Comparison of ENCODE assay signal across 22 cellular contexts in genomic region chr2:9646631-9647030, GRCh38. TPM values are rescaled to one million over a fixed set of nuclear protein-coding genes. Genes with fewer than 3 reads are reported as not detected.
DNase-seq lines count a peak whose midpoint lies in the region; ATAC-seq and TF ChIP-seq lines count a peak whose summit lies in the region.
"Had no signal": no experiment of that assay in that cellular context is flagged by ENCODE, and none has a peak within 500 bp of the region (broad histone marks: within the 10 kb centered on the region; RNA-seq: fewer than 3 reads in every experiment).

No MANE protein-coding gene starts in this region.

- peak overlapping the region in 8 of 11 experiments; percentile 11 to 91 (median 74); a peak in 15 of 22 replicates for H3K27ac ChIP-seq in BLaER1 treated with 17β-estradiol and CSF1 and Interleukin-3, amounts not matched to agents 10 nM and 100 nM
- H3K27ac ChIP-seq in Panc1 (ENCODE audit: low read length) (peak overlapping the region; percentile 45; the same call in 1 of the 2 replicates), substantia nigra (ENCODE audit: low read depth, low read length, poor library complexity, severe bottlenecking) (peak overlapping the region; percentile 3), neuronal stem cell (replicated peaks; ENCODE audit: low read length) (no peak overlapping the region)
- H3K27ac ChIP-seq: A549, C4-2B, GM23248 had no signal

- WGBS in neuronal stem cell (ENCODE audit: extremely low coverage in 2 of 2, insufficient read length in 2 of 2, insufficient replicate concordance in 1 of 2), 2 donors: no CpG with 5 or more reads among the region's 9 CpGs

- peak overlapping the region in 7 of 11 experiments; percentile 1 to 66 (median 37); a peak in 9 of 22 replicates for H3K9ac ChIP-seq in BLaER1 treated with 17β-estradiol and CSF1 and Interleukin-3, amounts not matched to agents 10 nM and 100 nM
- H3K9ac ChIP-seq in neuronal stem cell (ENCODE audit: low read depth, low read length, poor library complexity): no peak overlapping the region
- H3K9ac ChIP-seq: GM23248 had no signal

- H3K14ac ChIP-seq in neuronal stem cell (ENCODE audit: low read length): no peak overlapping the region

- no peak overlapping the region for H2BK120ac ChIP-seq in neuronal stem cell (ENCODE audit: low read depth, low read length)

- no peaks in the 10 kb centered on the region for H4K20me1 ChIP-seq in BLaER1 treated with 17β-estradiol and CSF1 and Interleukin-3, amounts not matched to agents 10 nM and 100 nM

- no peak overlapping the region for H2AK5ac ChIP-seq in neuronal stem cell (ENCODE audit: low read depth, low read length)

- H2AFZ ChIP-seq in neuronal stem cell (ENCODE audit: low read length): no peak overlapping the region
- H2AFZ ChIP-seq: GM23248 had no signal

- no peak for TF ChIP-seq CTCF in Panc1 (IDR thresholded peaks at IDR 0.05)

- H3K79me1 ChIP-seq in neuronal stem cell (ENCODE audit: low read depth, low read length): no peaks in the 10 kb centered on the region

- H3K4ac ChIP-seq in neuronal stem cell (ENCODE audit: low read length): no peak overlapping the region

- no peak overlapping the region for H2BK5ac ChIP-seq in neuronal stem cell (ENCODE audit: low read length)

- intact Hi-C loops in Panc1 (cut with micrococcal nuclease; ENCODE audit: unreplicated experiment): no loop called here

- no peak overlapping the region for H2BK12ac ChIP-seq in neuronal stem cell (ENCODE audit: low read length)

- no peaks in the 10 kb centered on the region for H3K27me3 ChIP-seq in BLaER1 treated with 17β-estradiol and CSF1 and Interleukin-3, amounts not matched to agents 10 nM and 100 nM
- H3K27me3 ChIP-seq in Panc1 (ENCODE audit: control insufficient read depth, insufficient read depth, low read length): no peaks in the 10 kb centered on the region
- H3K27me3 ChIP-seq in neuronal stem cell (ENCODE audit: control insufficient read depth in 3 of 3, insufficient read depth in 3 of 3, low read depth in 1 of 3, low read length in 3 of 3): peaks cover 0 to 41% (median 0%) of the 10 kb centered on the region in 3 experiments
- H3K27me3 ChIP-seq: BE2C had no signal

- peaks cover 0 to 4% (median 0%) of the 10 kb centered on the region in 11 experiments; a peak in 2 of 22 replicates for H3K9me3 ChIP-seq in BLaER1 treated with 17β-estradiol and CSF1 and Interleukin-3, amounts not matched to agents 10 nM and 100 nM (replicated peaks in 1 of 11)
- no peaks in the 10 kb centered on the region for H3K9me3 ChIP-seq in Panc1 (ENCODE audit: control insufficient read depth, insufficient read depth, low read depth, low read length)
- no peaks in the 10 kb centered on the region for H3K9me3 ChIP-seq in neuronal stem cell (replicated peaks in 1 of 2; ENCODE audit: control insufficient read depth in 2 of 2, insufficient read depth in 1 of 2, low read depth in 1 of 2, low read length in 2 of 2)
- H3K9me3 ChIP-seq: A549, BE2C had no signal

- H4K8ac ChIP-seq in neuronal stem cell (ENCODE audit: low read depth, low read length): no peak overlapping the region

- no peak overlapping the region for H2BK15ac ChIP-seq in neuronal stem cell (ENCODE audit: low read length)

- in situ Hi-C loops in Panc1 (cut with HindIII; ENCODE audit: low pct_unique_long_range_greater_than_20kb, low sequenced_read_pairs): no loop called here

- POLR2A ChIA-PET in Panc1 (lab: Charles Lee): no interaction called here

- CTCF ChIA-PET in Panc1 (lab: Charles Lee): no interaction called here

- BruUV-seq in Panc1 (replicated peaks; lab: Mats Ljungman, UMichigan): no TSS peak

- H3K4me2 ChIP-seq in BLaER1 treated with 17β-estradiol and CSF1 and Interleukin-3, amounts not matched to agents 10 nM and 100 nM: peak overlapping the region; percentile 41 to 94 (median 89)
- no peak overlapping the region for H3K4me2 ChIP-seq in neuronal stem cell (ENCODE audit: insufficient read depth, low read length, poor library complexity, severe bottlenecking)
- H3K4me2 ChIP-seq: A549 had no signal

- peak overlapping the region in 6 of 10 experiments; percentile 7 to 38 (median 23); a peak in 5 of 20 replicates for H3K4me3 ChIP-seq in BLaER1 treated with 17β-estradiol and CSF1 and Interleukin-3, amounts not matched to agents 10 nM and 100 nM
- H3K4me3 ChIP-seq in Panc1 (ENCODE audit: low read depth in 2 of 2, low read length in 2 of 2) (no peak overlapping the region), neuronal stem cell (ENCODE audit: low read length in 2 of 2) (no peak overlapping the region)
- H3K4me3 ChIP-seq: A549, GM23248 had no signal

- no peak overlapping the region for H3K23ac ChIP-seq in neuronal stem cell (ENCODE audit: low read depth, low read length, poor library complexity)

- ATAC-seq in Panc1 (no peak), GM19463 (IDR thresholded peaks at IDR 0.05; ENCODE audit: unreplicated experiment) (no peak), HG02623 (IDR thresholded peaks at IDR 0.05; ENCODE audit: unreplicated experiment) (no peak)
- ATAC-seq: CD8-positive, alpha-beta T cell; HCT116 had no signal

- H3K4me1 ChIP-seq in BLaER1 treated with 17β-estradiol and CSF1 and Interleukin-3, amounts not matched to agents 10 nM and 100 nM: peaks cover 38 to 91% (median 85%) of the 10 kb centered on the region in 10 experiments
- peaks cover 24% of the 10 kb centered on the region for H3K4me1 ChIP-seq in Panc1 (ENCODE audit: control insufficient read depth, insufficient read depth, low read length)
- H3K4me1 ChIP-seq in neuronal stem cell (ENCODE audit: control insufficient read depth in 2 of 2, insufficient read depth in 1 of 2, low read depth in 1 of 2, low read length in 2 of 2): peaks cover 0 to 1% of the 10 kb centered on the region in 2 donors
- H3K4me1 ChIP-seq: BE2C had no signal

- DNase-seq in Panc1 (ENCODE audit: low read depth, low spot score) (no peak), mesenteric fat pad (ENCODE audit: low spot score) (peak; percentile 51), substantia nigra (lab: John Stamatoyannopoulos, UW) (no peak), neuronal stem cell (ENCODE audit: low spot score) (no peak), iPS-NIHi7 (ENCODE audit: extremely low spot score) (no peak)
- DNase-seq: 8988T; ACHN; AML-193; BE2C; CD4-positive, CD25-positive, alpha-beta regulatory T cell; CD8-positive, alpha-beta T cell; DMS53; DMS79 treated with DMSO at 0.1 percent for 48 hours; GF-D8; GM23248; H9 had no signal

- H4K91ac ChIP-seq in neuronal stem cell (ENCODE audit: low read depth, low read length, poor library complexity): no peak overlapping the region

- H3K18ac ChIP-seq in neuronal stem cell (ENCODE audit: low read length): no peak overlapping the region

- no peaks in the 10 kb centered on the region for H3K36me3 ChIP-seq in BLaER1 treated with 17β-estradiol and CSF1 and Interleukin-3, amounts not matched to agents 10 nM and 100 nM
- H3K36me3 ChIP-seq in Panc1 (ENCODE audit: control insufficient read depth, insufficient read depth, low read length) (no peaks in the 10 kb centered on the region), neuronal stem cell (replicated peaks in 1 of 2; ENCODE audit: control insufficient read depth in 2 of 2, insufficient read depth in 2 of 2, low read length in 2 of 2) (no peaks in the 10 kb centered on the region)
- H3K36me3 ChIP-seq: BE2C had no signal

RNA-seq across cellular contexts. Expression of gene YWHAQ, which starts 15.8 kb away (rescaled TPM):
- total RNA-seq in Panc1 (2021; ENCODE audit: unreplicated experiment) (683 TPM), mesenteric fat pad (183 TPM)
- 719 TPM for polyA plus RNA-seq in Panc1 (2012; ENCODE audit: insufficient read length)
- polyA plus RNA-seq in neuronal stem cell (2013, experiment 1 of 2): 433 TPM
- polyA plus RNA-seq in neuronal stem cell (2013, experiment 2 of 2): 430 TPM

Comparison
In these comparisons a context has a peak if more than half of its experiments do, and no peak if none do; other contexts are left out.
1. H3K4me3 ChIP-seq: peak in BLaER1 treated with 17β-estradiol and CSF1 and Interleukin-3, amounts not matched to agents 10 nM and 100 nM (6 of 10); none in Panc1 (0 of 2) and neuronal stem cell (0 of 2).